In genomic region chr22:17198188-17199130, GRCh38 we compare ENCODE assay signal across 10 cellular contexts. TPM values are rescaled to one million over a fixed set of nuclear protein-coding genes. Genes with fewer than 3 reads are reported as not detected.
DNase-seq lines count a peak whose midpoint lies in the region; ATAC-seq and TF ChIP-seq lines count a peak whose summit lies in the region.
"Had no signal": no experiment of that assay in that cellular context is flagged by ENCODE, and none has a peak within 500 bp of the region (broad histone marks: within the 10 kb centered on the region; RNA-seq: fewer than 3 reads in every experiment).

No MANE protein-coding gene starts in this region.

- no peaks in the 10 kb centered on the region for H3K9me1 ChIP-seq in IMR-90 (ENCODE audit: insufficient read depth, low read length)

- H3K4me1 Mint-ChIP-seq in activated CD4-positive, alpha-beta memory T cell treated with anti-CD3 and anti-CD28 coated beads, Interleukin-2, amount 10 ng/mL, durations not matched to agents 7 days and 5 days = no peaks in the 10 kb centered on the region

- H3K27ac ChIP-seq in IMR-90 (ENCODE audit: insufficient read depth, low read length) = no peak overlapping the region
- H3K27ac ChIP-seq in colonic mucosa = no peak overlapping the region
- H3K27ac ChIP-seq: epithelial cell of prostate had no signal

- H3K79me1 ChIP-seq in IMR-90 (ENCODE audit: low read depth in 1 of 2, low read length in 2 of 2) = no peaks in the 10 kb centered on the region

- H3K27ac Mint-ChIP-seq in activated CD4-positive, alpha-beta memory T cell treated with anti-CD3 and anti-CD28 coated beads, Interleukin-2, amount 10 ng/mL, durations not matched to agents 7 days and 5 days = no peak overlapping the region
- H3K27ac Mint-ChIP-seq: activated CD4-positive, alpha-beta T cell treated with anti-CD3 and anti-CD28 coated beads, Interleukin-2, amount 10 ng/mL, durations not matched to agents 24 days and 14 days had no signal

- H4K8ac ChIP-seq in IMR-90 (ENCODE audit: low read depth in 2 of 2, low read length in 2 of 2) = no peak overlapping the region

- no peaks in the 10 kb centered on the region for H3K36me3 ChIP-seq in IMR-90 (ENCODE audit: control insufficient read depth, insufficient read depth, low read length)
- H3K36me3 ChIP-seq in colonic mucosa = no peaks in the 10 kb centered on the region
- no peaks in the 10 kb centered on the region for H3K36me3 ChIP-seq in skeletal muscle satellite cell (ENCODE audit: insufficient read depth, low read length)
- no peaks in the 10 kb centered on the region for H3K36me3 ChIP-seq in BE2C

- H4K91ac ChIP-seq in IMR-90 (ENCODE audit: insufficient read depth, low read depth, low read length) = no peak overlapping the region

- H3K9me3 ChIP-seq in IMR-90 (ENCODE audit: control insufficient read depth, insufficient read depth, low read length) = no peaks in the 10 kb centered on the region
- no peaks in the 10 kb centered on the region for H3K9me3 ChIP-seq in colonic mucosa
- H3K9me3 ChIP-seq in skeletal muscle satellite cell (replicated peaks; ENCODE audit: low read length) = no peaks in the 10 kb centered on the region
- H3K9me3 ChIP-seq in BE2C = no peaks in the 10 kb centered on the region

- no peaks in the 10 kb centered on the region for H3K9me3 Mint-ChIP-seq in activated CD4-positive, alpha-beta memory T cell treated with anti-CD3 and anti-CD28 coated beads, Interleukin-2, amount 10 ng/mL, durations not matched to agents 7 days and 5 days
- H3K9me3 Mint-ChIP-seq: activated CD4-positive, alpha-beta T cell treated with anti-CD3 and anti-CD28 coated beads, Interleukin-2, amount 10 ng/mL, durations not matched to agents 24 days and 14 days had no signal

- 40% methylated on average over 13 of the region's 31 CpGs; no CpG with 5 or more reads in 1 of the 2 experiments for WGBS in IMR-90 (ENCODE audit: extremely low coverage in 2 of 2, insufficient read length in 1 of 2), 2 experiments

- no peak overlapping the region for H3K4ac ChIP-seq in IMR-90 (ENCODE audit: low read depth, low read length)

- no peak for TF ChIP-seq POLR2A in IMR-90 (IDR thresholded peaks at IDR 0.05; ENCODE audit: low read depth, low read length)

- H3K4me3 ChIP-seq in IMR-90 (ENCODE audit: insufficient read depth, low read depth, low read length) = no peak overlapping the region
- peak overlapping the region; percentile 30 for H3K4me3 ChIP-seq in colonic mucosa
- peak overlapping the region; percentile 46 for H3K4me3 ChIP-seq in skeletal muscle satellite cell (ENCODE audit: low read length)
- H3K4me3 ChIP-seq in BE2C (ENCODE audit: low read depth, low read length) = no peak overlapping the region

- H3K4me3 Mint-ChIP-seq in activated CD4-positive, alpha-beta memory T cell treated with anti-CD3 and anti-CD28 coated beads, Interleukin-2, amount 10 ng/mL, durations not matched to agents 7 days and 5 days = no peak overlapping the region
- H3K4me3 Mint-ChIP-seq: activated CD4-positive, alpha-beta T cell treated with anti-CD3 and anti-CD28 coated beads, Interleukin-2, amount 10 ng/mL, durations not matched to agents 24 days and 14 days had no signal

- CTCF ChIA-PET in IMR-90 (lab: Yijun Ruan, JAX) = no interaction called here
- CTCF ChIA-PET in activated CD4-positive, alpha-beta memory T cell treated with anti-CD3 and anti-CD28 coated beads, Interleukin-2, amount 10 ng/mL, durations not matched to agents 7 days and 5 days (lab: Charles Lee) = no interaction called here

- no peak for DNase-seq in IMR-90
- no peak for DNase-seq in colonic mucosa
- peak; percentile 30 for DNase-seq in iris pigment epithelial cell (ENCODE audit: low read depth)
- no peak for DNase-seq in RPMI8226
- no peak for DNase-seq in activated CD4-positive, alpha-beta memory T cell treated with anti-CD3 and anti-CD28 coated beads, Interleukin-2, amount 10 ng/mL, durations not matched to agents 7 days and 5 days
- DNase-seq in BE2C = no peak
- DNase-seq: activated CD4-positive, alpha-beta T cell treated with anti-CD3 and anti-CD28 coated beads, Interleukin-2, amount 10 ng/mL, durations not matched to agents 24 days and 14 days had no signal

- H3K18ac ChIP-seq in IMR-90 (ENCODE audit: low read depth, low read length) = no peak overlapping the region

- no peaks in the 10 kb centered on the region for H4K20me1 ChIP-seq in IMR-90 (ENCODE audit: insufficient read depth, low read length)

- no peak overlapping the region for H3K4me2 ChIP-seq in IMR-90 (ENCODE audit: low read depth, low read length)
- H3K4me2 ChIP-seq in skeletal muscle satellite cell (ENCODE audit: low read length) = peak overlapping the region; percentile 42

- H2AK5ac ChIP-seq in IMR-90 (ENCODE audit: low read depth, low read length) = no peak overlapping the region

- H4K5ac ChIP-seq in IMR-90 (ENCODE audit: low read depth, low read length) = no peak overlapping the region

- H3K27me3 Mint-ChIP-seq in activated CD4-positive, alpha-beta memory T cell treated with anti-CD3 and anti-CD28 coated beads, Interleukin-2, amount 10 ng/mL, durations not matched to agents 7 days and 5 days = no peaks in the 10 kb centered on the region
- H3K27me3 Mint-ChIP-seq: activated CD4-positive, alpha-beta T cell treated with anti-CD3 and anti-CD28 coated beads, Interleukin-2, amount 10 ng/mL, durations not matched to agents 24 days and 14 days had no signal

- no peak overlapping the region for H2BK20ac ChIP-seq in IMR-90 (ENCODE audit: low read depth, low read length)

- no peak overlapping the region for H2AK9ac ChIP-seq in IMR-90 (replicated peaks; ENCODE audit: low read depth, low read length, poor library complexity)

- no TSS peak for BruUV-seq in IMR-90 (replicated peaks; lab: Mats Ljungman, UMichigan)

- H3K4me1 ChIP-seq in IMR-90 (ENCODE audit: control insufficient read depth, insufficient read depth, low read length) = no peaks in the 10 kb centered on the region
- H3K4me1 ChIP-seq in colonic mucosa = no peaks in the 10 kb centered on the region
- H3K4me1 ChIP-seq in skeletal muscle satellite cell (ENCODE audit: control insufficient read depth, insufficient read depth, low read length) = no peaks in the 10 kb centered on the region
- no peaks in the 10 kb centered on the region for H3K4me1 ChIP-seq in BE2C

- no peak overlapping the region for H3K23ac ChIP-seq in IMR-90 (ENCODE audit: low read depth, low read length)

- dilution Hi-C loops in IMR-90 (cut with HindIII; ENCODE audit: low sequenced_read_pairs, unreplicated experiment) = no loop called here

- no peak overlapping the region for H3K14ac ChIP-seq in IMR-90 (replicated peaks; ENCODE audit: low read depth, low read length)

- H3K27me3 ChIP-seq in IMR-90 (ENCODE audit: control insufficient read depth, insufficient read depth, low read length) = peaks cover 5% of the 10 kb centered on the region; the same call in 1 of the 2 replicates
- no peaks in the 10 kb centered on the region for H3K27me3 ChIP-seq in colonic mucosa
- peaks cover 13% of the 10 kb centered on the region for H3K27me3 ChIP-seq in skeletal muscle satellite cell (ENCODE audit: control insufficient read depth, insufficient read depth, low read length)
- no peaks in the 10 kb centered on the region for H3K27me3 ChIP-seq in BE2C

- in situ Hi-C loops in IMR-90 (cut with MboI; ENCODE audit: low sequenced_read_pairs) = no loop called here

- POLR2A ChIA-PET in IMR-90 (lab: Charles Lee; ENCODE audit: unreplicated experiment) = no interaction called here
- POLR2A ChIA-PET in activated CD4-positive, alpha-beta memory T cell treated with anti-CD3 and anti-CD28 coated beads, Interleukin-2, amount 10 ng/mL, durations not matched to agents 7 days and 5 days (lab: Charles Lee) = no interaction called here

- intact Hi-C loops in IMR-90 (cut with micrococcal nuclease) (no loop called here), colonic mucosa (cut with DNase I) (no loop called here)

- no peak overlapping the region for H2BK15ac ChIP-seq in IMR-90 (ENCODE audit: low read depth, low read length)

- peak overlapping the region; percentile 67 for H2AFZ ChIP-seq in IMR-90 (replicated peaks; ENCODE audit: low read length, poor library complexity)

- H3K9ac ChIP-seq in IMR-90 (ENCODE audit: low read depth, low read length) (no peak overlapping the region), colonic mucosa (ENCODE audit: low read depth in 2 of 2, low read length in 2 of 2) (peak overlapping the region in 1 of 2 donors; percentile 57), skeletal muscle satellite cell (ENCODE audit: low read depth, low read length) (peak overlapping the region; percentile 2)

- ATAC-seq in IMR-90 (ENCODE audit: low read depth) (no peak), GM19463 (IDR thresholded peaks at IDR 0.05; ENCODE audit: unreplicated experiment) (no peak)

- no peak overlapping the region for H2BK5ac ChIP-seq in IMR-90 (ENCODE audit: low read depth, low read length, poor library complexity, severe bottlenecking)

- H2BK120ac ChIP-seq in IMR-90 (ENCODE audit: low read depth, low read length) = no peak overlapping the region

- no peak for TF ChIP-seq RAD21 in IMR-90 (IDR thresholded peaks at IDR 0.05; ENCODE audit: low read length)

- TF ChIP-seq CTCF in IMR-90 (conservative IDR thresholded peaks at IDR 0.05; ENCODE audit: low read depth, low read length) (no peak), colonic mucosa (IDR thresholded peaks at IDR 0.05) (no peak), BE2C (IDR thresholded peaks at IDR 0.05; ENCODE audit: low read depth, low read length) (no peak)

- H3K56ac ChIP-seq in IMR-90 (ENCODE audit: extremely low read depth, insufficient read depth, low read length) = no peak overlapping the region

- H3K36me3 Mint-ChIP-seq in activated CD4-positive, alpha-beta memory T cell treated with anti-CD3 and anti-CD28 coated beads, Interleukin-2, amount 10 ng/mL, durations not matched to agents 7 days and 5 days (ENCODE audit: low read depth) = peaks cover 5% of the 10 kb centered on the region

RNA-seq across cellular contexts. Expression of gene ADA2, which starts 20.8 kb away (rescaled TPM):
- total RNA-seq in IMR-90 (2012; rRNA removed) (under 0.01 TPM in 1 of 2 replicates, not detected in the other), colonic mucosa (10 to 100 TPM in 1 of 2 donors, 1 to 10 TPM in 1; 7.7 to 20.7 TPM)
- polyA plus RNA-seq in IMR-90 (2012; rRNA removed) = 0.14 and 0.16 TPM in 2 replicates
- polyA plus RNA-seq in IMR-90 (2012; cell fraction: cytosol; rRNA removed) = 0.25 and 0.29 TPM in 2 replicates
- 0.34 and 0.36 TPM in 2 replicates for polyA plus RNA-seq in IMR-90 (2012; cell fraction: nucleus; rRNA removed; ENCODE audit: low replicate concordance)
- 0.76 and 6.3 TPM in 2 replicates for total RNA-seq in skeletal muscle satellite cell (2012; rRNA removed)
- 10 to 100 TPM; 47.1 to 50.0 TPM for total RNA-seq in activated CD4-positive, alpha-beta memory T cell treated with anti-CD3 and anti-CD28 coated beads, Interleukin-2, amount 10 ng/mL, durations not matched to agents 7 days and 5 days
- polyA plus RNA-seq in BE2C (2012; ENCODE audit: insufficient read depth, insufficient read length, low read depth) = 1.2 TPM

RNA-seq across cellular contexts. Expression of gene HDHD5, which starts 39.4 kb away (rescaled TPM):
- total RNA-seq in IMR-90 (2012; rRNA removed) = 31.4 and 31.9 TPM in 2 replicates
- 33.5 and 37.5 TPM in 2 replicates for polyA plus RNA-seq in IMR-90 (2012; rRNA removed)
- polyA plus RNA-seq in IMR-90 (2012; cell fraction: cytosol; rRNA removed) = 44.9 and 60.5 TPM in 2 replicates
- polyA plus RNA-seq in IMR-90 (2012; cell fraction: nucleus; rRNA removed; ENCODE audit: low replicate concordance) = 46.5 and 79.9 TPM in 2 replicates
- 10 to 100 TPM; 38.1 to 50.0 TPM for total RNA-seq in colonic mucosa
- 37.8 and 67.9 TPM in 2 replicates for total RNA-seq in skeletal muscle satellite cell (2012; rRNA removed)
- 10 to 100 TPM; 27.1 TPM for total RNA-seq in activated CD4-positive, alpha-beta memory T cell treated with anti-CD3 and anti-CD28 coated beads, Interleukin-2, amount 10 ng/mL, durations not matched to agents 7 days and 5 days
- 188 TPM for polyA plus RNA-seq in BE2C (2012; ENCODE audit: insufficient read depth, insufficient read length, low read depth)

Comparison
In these comparisons a context has a peak if more than half of its experiments do, and no peak if none do; other contexts are left out.
1. H3K4me3 ChIP-seq: peak in colonic mucosa (single experiment) and skeletal muscle satellite cell (single experiment); none in IMR-90 (single experiment) and BE2C (single experiment).